Comparison of ENCODE assay signal across 17 cellular contexts in genomic region chr9:110030632-110031031, GRCh38.
DNase-seq lines count a peak whose midpoint lies in the region; TF ChIP-seq lines count a peak whose summit lies in the region.
"Had no signal": no experiment of that assay in that cellular context is flagged by ENCODE, and none has a peak within 500 bp of the region (broad histone marks: within the 10 kb centered on the region; RNA-seq: fewer than 3 reads in every experiment).

No MANE protein-coding gene starts in this region.

- H3K4me3 ChIP-seq in left ventricle myocardium inferior, result no peak overlapping the region
- no peak overlapping the region for H3K4me3 ChIP-seq in right atrium auricular region
- H3K4me3 ChIP-seq: tibial nerve had no signal

- intact Hi-C loops in left ventricle myocardium inferior (cut with micrococcal nuclease), result no loop called here

- peak overlapping the region; percentile 75 for H3K27ac ChIP-seq in left ventricle myocardium inferior (replicated peaks)
- peak overlapping the region in 1 of 2 donors; percentile 77 for H3K27ac ChIP-seq in right atrium auricular region
- H3K27ac ChIP-seq: neutrophil had no signal

- H3K27me3 ChIP-seq in left ventricle myocardium inferior (ENCODE audit: low read depth) (no peaks in the 10 kb centered on the region), right atrium auricular region (no peaks in the 10 kb centered on the region)
- H3K27me3 ChIP-seq: tibial nerve had no signal

- no peak for DNase-seq in left ventricle myocardium inferior
- no peak for DNase-seq in right atrium auricular region (ENCODE audit: low spot score)
- DNase-seq in amniotic epithelial cell (ENCODE audit: low read depth), result peak; percentile 77
- DNase-seq in glomerular visceral epithelial cell (ENCODE audit: extremely low spot score), result peak; percentile 56
- no peak for DNase-seq in HK-2 (ENCODE audit: unreplicated experiment)
- DNase-seq in NCI-H748 treated with DMSO at 0.1 percent for 48 hours (lab: John Stamatoyannopoulos, UW), result no peak
- no peak for DNase-seq in stimulated activated CD4-positive, alpha-beta T cell treated with anti-CD3 and anti-CD28 coated beads, Interleukin-12 subunit alpha, Interleukin-12 subunit beta, amount 100 ng/mL, for 4 hours
- no peak for DNase-seq in HuH-7.5 (ENCODE audit: low spot score)
- DNase-seq: activated CD4-positive, CD25-positive, alpha-beta regulatory T cell treated with anti-CD3 and anti-CD28 coated beads, Interleukin-2, amount 50 U/mL, for 72 hours; activated T-cell treated with anti-CD3 and anti-CD28 coated beads, Interleukin-2, amount 50 U/mL, for 24 hours; aorta; DMS 273 treated with DMSO at 0.1 percent for 48 hours; effector memory CD8-positive, alpha-beta T cell; hippocampal formation; NCI-H2029 treated with DMSO at 0.1 percent for 48 hours had no signal

- no peaks in the 10 kb centered on the region for H3K9me3 ChIP-seq in left ventricle myocardium inferior (replicated peaks)
- H3K9me3 ChIP-seq in right atrium auricular region, result no peaks in the 10 kb centered on the region
- H3K9me3 ChIP-seq: neutrophil, tibial nerve had no signal

- H3K36me3 ChIP-seq in left ventricle myocardium inferior (no peaks in the 10 kb centered on the region), right atrium auricular region (no peaks in the 10 kb centered on the region)
- H3K36me3 ChIP-seq: neutrophil, tibial nerve had no signal

- H3K4me1 ChIP-seq in left ventricle myocardium inferior (peaks cover 42% of the 10 kb centered on the region), right atrium auricular region (peaks cover 0 to 34% of the 10 kb centered on the region in 2 donors)

- TF ChIP-seq CTCF in left ventricle myocardium inferior (IDR thresholded peaks at IDR 0.05; ENCODE audit: borderline replicate concordance) (no peak), right atrium auricular region (IDR thresholded peaks at IDR 0.05) (no peak)

Comparison
In these comparisons a context has a peak if more than half of its experiments do, and no peak if none do; other contexts are left out.
1. DNase-seq: peak in amniotic epithelial cell (single experiment) and glomerular visceral epithelial cell (single experiment); none in left ventricle myocardium inferior (single experiment), right atrium auricular region (single experiment), HK-2 (single experiment), NCI-H748 treated with DMSO at 0.1 percent for 48 hours (single experiment), stimulated activated CD4-positive, alpha-beta T cell treated with anti-CD3 and anti-CD28 coated beads, Interleukin-12 subunit alpha, Interleukin-12 subunit beta, amount 100 ng/mL, for 4 hours (single experiment) and HuH-7.5 (single experiment).